Comparison of ENCODE assay signal across 35 cellular contexts in genomic region chr7:28505861-28506260, GRCh38.
"Had no signal": no experiment of that assay in that cellular context is flagged by ENCODE, and none has a peak within 500 bp of the region (broad histone marks: within the 10 kb centered on the region; RNA-seq: fewer than 3 reads in every experiment).

No MANE protein-coding gene starts in this region.

- H3K4me3 ChIP-seq: MG63 had no signal

- DNase-seq: Karpas-422, Kasumi-1, MG63, MM.1S, MV-4-11, NCI-H1048, NCI-H1092, NCI-H1092 treated with DMSO at 0.1 percent for 48 hours, NCI-H1105, NCI-H1105 treated with DMSO at 0.1 percent for 48 hours, NCI-H1417, NCI-H1417 treated with DMSO at 0.1 percent for 48 hours, NCI-H1436, NCI-H1436 treated with DMSO at 0.1 percent for 48 hours, NCI-H146, NCI-H1694, NCI-H1694 treated with DMSO at 0.1 percent for 48 hours, NCI-H187, NCI-H187 treated with DMSO at 0.1 percent for 48 hours, NCI-H1930, NCI-H2029, NCI-H2029 treated with DMSO at 0.1 percent for 48 hours, NCI-H2081, NCI-H2081 treated with DMSO at 0.1 percent for 48 hours, NCI-H2107, NCI-H2171, NCI-H2171 treated with DMSO at 0.1 percent for 48 hours, NCI-H2227 treated with DMSO at 0.1 percent for 48 hours, NCI-H226, NCI-H345, NCI-H446, NCI-H446 treated with DMSO at 0.1 percent for 48 hours, NCI-H510A, NCI-H510A treated with DMSO at 0.1 percent for 48 hours, NCI-H524 treated with DMSO at 0.1 percent for 48 hours had no signal

- H3K9me3 ChIP-seq: MG63 had no signal

- H3K27me3 ChIP-seq: MG63 had no signal
